ENCODE assay signal across 1 cellular context in genomic region chr7:44072364-44073231, GRCh38.
TF ChIP-seq lines count a peak whose summit lies in the region.

No MANE protein-coding gene starts in this region.

TF ChIP-seq in K562, 482 proteins besides CTCF, POLR2A, EP300 and RAD21 (continued from another document):
- TF ChIP-seq ZBTB40 (IDR thresholded peaks at IDR 0.05) = no peak
- TF ChIP-seq ZBTB40 (CRISPR knock-in tag; IDR thresholded peaks at IDR 0.05) = 0 out of 2 replicates have a peak, but pooled peaks have one; percentile 15
- TF ChIP-seq JUND (IDR thresholded peaks at IDR 0.05; ENCODE audit: borderline replicate concordance, low read depth, low read length) = peak; percentile 39
- no peak for TF ChIP-seq JUND (tag; IDR thresholded peaks at IDR 0.05; ENCODE audit: borderline replicate concordance, low read depth, low read length)
- TF ChIP-seq HES1 (IDR thresholded peaks at IDR 0.05; ENCODE audit: low read depth) = no peak
- no peak for TF ChIP-seq HBP1 (CRISPR knock-in tag; IDR thresholded peaks at IDR 0.05)
- 0 out of 2 replicates have a peak, but pooled peaks have one; percentile 16 for TF ChIP-seq FOSL1 (tag; conservative IDR thresholded peaks at IDR 0.05)
- TF ChIP-seq PPARD (CRISPR knock-in tag; IDR thresholded peaks at IDR 0.05) = no peak
- TF ChIP-seq DACH1 (IDR thresholded peaks at IDR 0.05; ENCODE audit: partially characterized antibody) = no peak
- no peak for TF ChIP-seq RBBP5 (IDR thresholded peaks at IDR 0.05; ENCODE audit: borderline replicate concordance, insufficient read depth, low read length, poor library complexity, severe bottlenecking)
- TF ChIP-seq HNRNPLL (IDR thresholded peaks at IDR 0.05; ENCODE audit: low read depth, low read length, poor library complexity, severe bottlenecking) = no peak
- no peak for TF ChIP-seq PHF21A (IDR thresholded peaks at IDR 0.05; ENCODE audit: borderline replicate concordance, low read depth)
- TF ChIP-seq SMC3 (conservative IDR thresholded peaks at IDR 0.05; ENCODE audit: insufficient read depth, low read depth, low read length) = peak; percentile 62
- TF ChIP-seq ZBTB9 (CRISPR knock-in tag; IDR thresholded peaks at IDR 0.05) = no peak
- TF ChIP-seq HNRNPL (IDR thresholded peaks at IDR 0.05; ENCODE audit: low read depth, low read length) = no peak
